Comparison of ENCODE assay signal across 10 cellular contexts in the genomic region with DNA sequence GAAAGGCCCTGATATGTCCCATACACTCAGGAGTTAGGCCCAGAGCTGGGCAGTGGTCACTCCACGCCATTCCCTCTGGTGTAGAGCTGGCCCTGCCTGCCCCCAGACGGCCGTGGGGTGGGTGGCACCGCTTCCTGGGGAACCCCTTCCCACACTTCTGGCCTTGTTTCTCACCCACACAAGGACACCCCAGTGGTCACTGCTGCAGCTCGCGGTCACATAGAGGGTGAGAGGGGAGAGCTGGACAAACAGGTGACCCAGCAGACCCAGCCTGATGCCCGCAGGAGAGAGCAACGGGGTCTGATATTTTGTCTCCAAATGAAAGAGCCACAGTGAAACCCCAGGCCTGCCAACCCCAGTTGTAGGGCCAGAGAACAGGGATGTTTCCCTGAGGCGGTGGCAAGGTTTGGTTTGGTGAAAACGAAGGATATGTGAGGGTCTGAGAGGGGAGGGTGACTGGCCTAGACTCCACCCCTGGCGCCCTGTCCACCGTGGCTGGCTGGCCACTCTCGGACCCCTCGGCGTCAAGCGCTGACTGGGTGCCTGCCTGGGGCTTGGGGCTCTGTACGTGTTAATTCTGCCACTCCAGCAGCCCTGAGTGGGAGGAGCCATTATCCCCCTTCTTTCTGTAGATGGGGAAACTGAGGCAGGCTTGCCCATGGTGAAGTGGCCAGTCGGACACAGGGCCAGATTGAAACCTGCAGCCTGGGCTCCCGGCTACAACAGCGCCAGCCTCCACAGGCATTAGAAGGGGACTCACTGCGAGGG.
DNase-seq lines count a peak whose midpoint lies in the region; ATAC-seq and TF ChIP-seq lines count a peak whose summit lies in the region.
"Had no signal": no experiment of that assay in that cellular context is flagged by ENCODE, and none has a peak within 500 bp of the region (broad histone marks: within the 10 kb centered on the region; RNA-seq: fewer than 3 reads in every experiment).

No MANE protein-coding gene starts in this region.

- TF ChIP-seq CTCF in VCaP (conservative IDR thresholded peaks at IDR 0.05) = no peak
- no peak for TF ChIP-seq CTCF in foreskin keratinocyte (conservative IDR thresholded peaks at IDR 0.05)

- H3K27ac ChIP-seq in VCaP = peak overlapping the region; percentile 93
- H3K27ac ChIP-seq in foreskin keratinocyte = peak overlapping the region; percentile 82

- peak; percentile 66 for DNase-seq in Caki2 (ENCODE audit: low read depth)
- DNase-seq in foreskin keratinocyte = no peak
- peak; percentile 63 for DNase-seq in sciatic nerve (ENCODE audit: low spot score)
- DNase-seq in EL = no peak
- DNase-seq in SIG-M5 treated with dmso at 0.1 percent for 504 hours (lab: John Stamatoyannopoulos, UW; ENCODE audit: unreplicated experiment) = no peak
- no peak for DNase-seq in dedifferentiated amniotic fluid mesenchymal stem cell (ENCODE audit: extremely low spot score)
- DNase-seq: activated naive CD8-positive, alpha-beta T cell treated with anti-CD3 and anti-CD28 coated beads for 36 hours had no signal

- intact Hi-C loops in sciatic nerve (cut with DNase I) = loop anchor here (5.0 kb wide), 1 partner anchor 67 kb away; no protein-coding TSS in a partner anchor

- ATAC-seq in foreskin keratinocyte (no peak), sciatic nerve (no peak), GM18873 (IDR thresholded peaks at IDR 0.05; ENCODE audit: low FRiP score, unreplicated experiment) (no peak)

- in situ Hi-C loops in Caki2 (cut with HindIII; ENCODE audit: low pct_unique_long_range_greater_than_20kb, low sequenced_read_pairs) = no loop called here

- no peaks in the 10 kb centered on the region for H3K27me3 ChIP-seq in foreskin keratinocyte

- peaks cover 42% of the 10 kb centered on the region for H3K4me1 ChIP-seq in foreskin keratinocyte
- H3K4me1 ChIP-seq: Caco-2 had no signal

Comparison
In these comparisons a context has a peak if more than half of its experiments do, and no peak if none do; other contexts are left out.
1. DNase-seq: peak in Caki2 (single experiment) and sciatic nerve (single experiment); none in foreskin keratinocyte (0 of 2), EL (single experiment), SIG-M5 treated with dmso at 0.1 percent for 504 hours (single experiment) and dedifferentiated amniotic fluid mesenchymal stem cell (single experiment).